Comparison of ENCODE assay signal across 9 cellular contexts in the genomic region with DNA sequence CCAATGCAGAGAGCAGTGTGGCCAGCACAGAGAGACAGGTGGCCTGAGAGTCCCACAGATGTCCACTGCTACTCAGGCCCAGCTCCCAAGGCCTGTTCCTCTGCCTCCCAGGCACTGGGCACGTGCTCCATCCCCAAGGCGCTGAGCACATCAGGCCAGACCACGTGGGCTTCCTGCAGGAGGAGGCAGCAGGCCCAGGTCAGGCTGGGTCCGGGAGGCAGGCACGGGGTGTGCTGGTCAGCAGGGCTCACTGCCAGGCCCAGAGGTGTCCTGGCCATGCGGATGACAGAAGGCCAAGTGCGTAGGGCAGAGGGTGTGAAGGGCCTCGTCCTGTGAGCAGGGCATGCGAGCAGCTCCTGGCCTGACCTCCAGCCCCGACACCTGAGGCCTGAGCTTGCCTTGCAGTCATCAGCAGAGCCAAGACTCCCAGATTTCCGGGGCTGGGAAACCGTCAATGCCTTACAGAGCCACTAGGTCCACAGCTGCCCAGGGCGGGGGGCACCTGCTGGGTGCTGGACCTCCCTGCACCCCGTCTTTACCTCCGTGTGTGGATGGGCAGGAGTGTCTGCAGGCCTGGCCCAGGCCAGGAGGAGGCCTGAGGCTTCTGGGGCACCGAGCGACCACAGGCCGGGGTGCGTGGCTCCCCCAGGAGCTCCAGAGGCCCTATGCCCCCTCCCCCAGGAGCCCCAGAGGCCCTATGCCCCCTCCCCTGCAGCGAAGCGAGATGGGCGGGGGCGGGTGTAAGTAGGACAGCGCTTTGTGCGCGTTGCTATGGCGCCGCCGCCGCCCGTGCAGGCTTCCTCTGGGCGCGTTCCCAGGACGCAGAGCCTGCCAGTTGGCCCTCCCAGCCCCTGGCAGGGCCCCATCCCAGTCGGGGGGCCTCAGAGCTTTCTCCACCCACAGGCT. TPM values are rescaled to one million over a fixed set of nuclear protein-coding genes. Genes with fewer than 3 reads are reported as not detected.
DNase-seq lines count a peak whose midpoint lies in the region; ATAC-seq and TF ChIP-seq lines count a peak whose summit lies in the region.
"Had no signal": no experiment of that assay in that cellular context is flagged by ENCODE, and none has a peak within 500 bp of the region (broad histone marks: within the 10 kb centered on the region; RNA-seq: fewer than 3 reads in every experiment).

No MANE protein-coding gene starts in this region.

- no peak for ATAC-seq in GM23338

- no peaks in the 10 kb centered on the region for H4K20me1 ChIP-seq in GM23338 (replicated peaks; ENCODE audit: insufficient read depth)

- H3K27ac ChIP-seq in GM23338 (ENCODE audit: low read depth) (peak overlapping the region; percentile 94; the same call in 1 of the 2 replicates), iPS-20b (ENCODE audit: low read length) (peak overlapping the region; percentile 22), rectal smooth muscle tissue (ENCODE audit: low read depth, low read length) (peak overlapping the region; percentile 85)
- H3K27ac ChIP-seq: parathyroid adenoma had no signal

- no peaks in the 10 kb centered on the region for H3K79me2 ChIP-seq in GM23338 (replicated peaks; ENCODE audit: insufficient read depth)

- H3K9me2 ChIP-seq in GM23338 (ENCODE audit: insufficient read depth): no peaks in the 10 kb centered on the region

- H3K36me3 ChIP-seq in GM23338 (ENCODE audit: insufficient read depth) (no peaks in the 10 kb centered on the region), iPS-20b (ENCODE audit: insufficient read depth, low read depth, low read length) (no peaks in the 10 kb centered on the region), rectal smooth muscle tissue (ENCODE audit: control insufficient read depth, insufficient read depth, low read length) (no peaks in the 10 kb centered on the region)

- peak; percentile 44 for DNase-seq in GM23338 (ENCODE audit: low spot score)
- peak in 52 of 56 donors; percentile 51 to 92 (median 80) for DNase-seq in amygdala (lab: John Stamatoyannopoulos, UW)
- DNase-seq in NCI-H2029 (lab: John Stamatoyannopoulos, UW): no peak
- DNase-seq in COR-L47 (lab: John Stamatoyannopoulos, UW): no peak
- no peak for DNase-seq in DMS153 (lab: John Stamatoyannopoulos, UW)
- DNase-seq in DMS53 treated with DMSO at 0.1 percent for 48 hours (lab: John Stamatoyannopoulos, UW; ENCODE audit: unreplicated experiment): no peak

- H3K9ac ChIP-seq in iPS-20b (ENCODE audit: low read depth, low read length): peak overlapping the region; percentile 86; the same call in 1 of the 2 replicates
- H3K9ac ChIP-seq in rectal smooth muscle tissue (ENCODE audit: low read length): no peak overlapping the region
- H3K9ac ChIP-seq: parathyroid adenoma had no signal

- peaks cover 12% of the 10 kb centered on the region; the same call in 2 of the 3 replicates for H3K4me1 Mint-ChIP-seq in GM23338

- no peak for TF ChIP-seq CTCF in GM23338 (conservative IDR thresholded peaks at IDR 0.05; ENCODE audit: low read depth in 2 of 2)

- no peak overlapping the region for H3K4me3 ChIP-seq in GM23338
- H3K4me3 ChIP-seq in iPS-20b (ENCODE audit: low read length): no peak overlapping the region
- no peak overlapping the region for H3K4me3 ChIP-seq in rectal smooth muscle tissue (ENCODE audit: low read length)

- no peak overlapping the region for H3K27ac Mint-ChIP-seq in GM23338

- H3K9me3 ChIP-seq in iPS-20b (ENCODE audit: insufficient read depth, low read depth, low read length): no peaks in the 10 kb centered on the region

- H3K4me1 ChIP-seq in GM23338 (ENCODE audit: insufficient read depth): peaks cover 18% of the 10 kb centered on the region
- peaks cover 17% of the 10 kb centered on the region; the same call in 1 of the 2 replicates for H3K4me1 ChIP-seq in iPS-20b (ENCODE audit: insufficient read depth, low read length)
- H3K4me1 ChIP-seq in rectal smooth muscle tissue (ENCODE audit: control insufficient read depth, insufficient read depth, low read length): peaks cover 64% of the 10 kb centered on the region

- no peaks in the 10 kb centered on the region; the same call in 1 of the 2 replicates for H3K27me3 ChIP-seq in GM23338 (ENCODE audit: insufficient read depth)
- H3K27me3 ChIP-seq in iPS-20b (ENCODE audit: insufficient read depth, low read length): peaks cover 5% of the 10 kb centered on the region; the same call in 1 of the 2 replicates
- no peaks in the 10 kb centered on the region for H3K27me3 ChIP-seq in rectal smooth muscle tissue (ENCODE audit: control insufficient read depth, insufficient read depth, low read length)

- 0 out of 2 replicates have a peak, but pooled peaks cover 3% of the 10 kb centered on the region for H3F3A ChIP-seq in GM23338 (replicated peaks; ENCODE audit: low read depth)

- H3K9me3 Mint-ChIP-seq in GM23338: no peaks in the 10 kb centered on the region

- H3K27me3 Mint-ChIP-seq in GM23338 (ENCODE audit: insufficient read depth, low read depth, poor library complexity): peaks cover 16% of the 10 kb centered on the region

- no peak overlapping the region for H2AFZ ChIP-seq in GM23338
- H2AFZ ChIP-seq: parathyroid adenoma had no signal

- peak overlapping the region; percentile 84; the same call in 1 of the 2 replicates for H3K4me2 ChIP-seq in GM23338

- H3K36me3 Mint-ChIP-seq in GM23338 (ENCODE audit: low read depth): no peaks in the 10 kb centered on the region

- no peak overlapping the region for H3K4me3 Mint-ChIP-seq in GM23338

TF ChIP-seq in GM23338, 12 proteins besides CTCF, POLR2A, EP300 and RAD21 (continues in another document):
- no peak for TF ChIP-seq NANOG (IDR thresholded peaks at IDR 0.05; ENCODE audit: borderline replicate concordance)
- TF ChIP-seq EZH2 (IDR thresholded peaks at IDR 0.05; ENCODE audit: low read depth, unreplicated experiment): no peak
- TF ChIP-seq CREB1 (CRISPR knock-in tag; IDR thresholded peaks at IDR 0.05; ENCODE audit: low read depth): no peak
- TF ChIP-seq ZNF331 (CRISPR knock-in tag; IDR thresholded peaks at IDR 0.05; ENCODE audit: low read depth): no peak
- TF ChIP-seq STAT1 (IDR thresholded peaks at IDR 0.05; ENCODE audit: unreplicated experiment): no peak
- TF ChIP-seq EZH2phosphoT487 (IDR thresholded peaks at IDR 0.05; ENCODE audit: unreplicated experiment): no peak
- no peak for TF ChIP-seq POLR2AphosphoS5 (IDR thresholded peaks at IDR 0.05; ENCODE audit: low read depth)
- no peak for TF ChIP-seq REST (IDR thresholded peaks at IDR 0.05; ENCODE audit: unreplicated experiment)
- no peak for TF ChIP-seq JUNB (IDR thresholded peaks at IDR 0.05; ENCODE audit: unreplicated experiment)
- no peak for TF ChIP-seq ZNF114 (CRISPR knock-in tag; IDR thresholded peaks at IDR 0.05)
- TF ChIP-seq, protein P1, sequence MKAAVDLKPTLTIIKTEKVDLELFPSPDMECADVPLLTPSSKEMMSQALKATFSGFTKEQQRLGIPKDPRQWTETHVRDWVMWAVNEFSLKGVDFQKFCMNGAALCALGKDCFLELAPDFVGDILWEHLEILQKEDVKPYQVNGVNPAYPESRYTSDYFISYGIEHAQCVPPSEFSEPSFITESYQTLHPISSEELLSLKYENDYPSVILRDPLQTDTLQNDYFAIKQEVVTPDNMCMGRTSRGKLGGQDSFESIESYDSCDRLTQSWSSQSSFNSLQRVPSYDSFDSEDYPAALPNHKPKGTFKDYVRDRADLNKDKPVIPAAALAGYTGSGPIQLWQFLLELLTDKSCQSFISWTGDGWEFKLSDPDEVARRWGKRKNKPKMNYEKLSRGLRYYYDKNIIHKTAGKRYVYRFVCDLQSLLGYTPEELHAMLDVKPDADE (IDR thresholded peaks at IDR 0.05): no peak

RNA-seq across cellular contexts. Expression of gene TRMT61A, which starts 15.0 kb away (rescaled TPM):
- 22.0 and 28.2 TPM in 2 replicates for total RNA-seq in GM23338 (2014; rRNA removed; shearing (Covaris generic))
- 13.2 and 13.4 TPM in 2 replicates for polyA plus RNA-seq in GM23338 (2016; fragmentation: Nextera tagmentation; extraction: Ambion mirVana)

RNA-seq across cellular contexts. Expression of gene BAG5, which starts 18.5 kb away (rescaled TPM):
- 25.4 and 29.2 TPM in 2 replicates for total RNA-seq in GM23338 (2014; rRNA removed; shearing (Covaris generic))
- 16.4 and 21.1 TPM in 2 replicates for polyA plus RNA-seq in GM23338 (2016; fragmentation: Nextera tagmentation; extraction: Ambion mirVana)

RNA-seq across cellular contexts. Expression of gene COA8, which starts 18.8 kb away (rescaled TPM):
- total RNA-seq in GM23338 (2014; rRNA removed; shearing (Covaris generic)): 61.3 and 82.6 TPM in 2 replicates
- polyA plus RNA-seq in GM23338 (2016; fragmentation: Nextera tagmentation; extraction: Ambion mirVana): 129 and 130 TPM in 2 replicates

RNA-seq across cellular contexts. Expression of gene CKB, which starts 21.3 kb away (rescaled TPM):
- 504 and 604 TPM in 2 replicates for total RNA-seq in GM23338 (2014; rRNA removed; shearing (Covaris generic))
- 846 and 852 TPM in 2 replicates for polyA plus RNA-seq in GM23338 (2016; fragmentation: Nextera tagmentation; extraction: Ambion mirVana)

Comparison
In these comparisons a context has a peak if more than half of its experiments do, and no peak if none do; other contexts are left out.
1. DNase-seq: peak in GM23338 (single experiment) and amygdala (52 of 56); none in NCI-H2029 (single experiment), COR-L47 (single experiment), DMS153 (single experiment) and DMS53 treated with DMSO at 0.1 percent for 48 hours (single experiment).
2. H3K27ac ChIP-seq: peak in every context shown above with its lines; median percentile 94 in GM23338; 85 in rectal smooth muscle tissue; 22 in iPS-20b.